8 cellular contexts compared by ENCODE assay signal in genomic region chr19:41795031-41795461, GRCh38. TPM values are rescaled to one million over a fixed set of nuclear protein-coding genes. Genes with fewer than 3 reads are reported as not detected.
DNase-seq lines count a peak whose midpoint lies in the region; ATAC-seq, FAIRE-seq and TF ChIP-seq lines count a peak whose summit lies in the region.

No MANE protein-coding gene starts in this region.

- TF ChIP-seq POLR2A in H54 (IDR thresholded peaks at IDR 0.05; ENCODE audit: low read depth, low read length) (no peak), H1 (IDR thresholded peaks at IDR 0.05; ENCODE audit: control extremely low read depth in 1 of 2, low read depth in 2 of 2, low read length in 2 of 2) (no peak)

- no peak overlapping the region for H3K14ac ChIP-seq in H1 (ENCODE audit: insufficient read length)

- no peak overlapping the region for H3K23ac ChIP-seq in H1 (ENCODE audit: insufficient read length)

- no peak overlapping the region for H2BK15ac ChIP-seq in H1 (ENCODE audit: low read length)

- no peak overlapping the region for H3K4me3 ChIP-seq in BE2C (ENCODE audit: low read depth, low read length)
- no peak overlapping the region for H3K4me3 ChIP-seq in H1 (ENCODE audit: extremely low read depth in 1 of 4, insufficient read depth in 2 of 4, low read depth in 3 of 4, low read length in 4 of 4)

- H2AK5ac ChIP-seq in H1 (ENCODE audit: low read depth, low read length): no peak overlapping the region

- H3K9ac ChIP-seq in H1 (replicated peaks in 1 of 4; ENCODE audit: extremely low read depth in 1 of 4, low read depth in 3 of 4, low read length in 3 of 4): no peak overlapping the region

- H3K27me3 Mint-ChIP-seq in activated CD4-positive, alpha-beta T cell treated with anti-CD3 and anti-CD28 coated beads, Interleukin-2, amount 10 ng/mL, durations not matched to agents 7 days and 5 days: peaks cover 41% of the 10 kb centered on the region
- peaks cover 10 to 33% (median 30%) of the 10 kb centered on the region in 3 donors for H3K27me3 Mint-ChIP-seq in naive B cell

- no peak overlapping the region for H3K4ac ChIP-seq in H1 (replicated peaks; ENCODE audit: insufficient read length, low read depth, low read length)

- H3K56ac ChIP-seq in H1 (replicated peaks; ENCODE audit: insufficient read length, low read depth, low read length): no peak overlapping the region

- no peak overlapping the region for H3K27ac ChIP-seq in H1 (ENCODE audit: low read depth, low read length)

- H3K9me3 ChIP-seq in BE2C: no peaks in the 10 kb centered on the region
- peaks cover 7 to 50% of the 10 kb centered on the region in 2 experiments; a peak in 3 of 4 replicates for H3K9me3 ChIP-seq in H1 (ENCODE audit: insufficient read depth in 2 of 2, low read depth in 1 of 2, low read length in 1 of 2)

- no peak overlapping the region for H2BK12ac ChIP-seq in H1 (ENCODE audit: low read depth, low read length)

- H3K4me1 ChIP-seq in BE2C: no peaks in the 10 kb centered on the region
- no peaks in the 10 kb centered on the region for H3K4me1 ChIP-seq in H1 (replicated peaks in 1 of 4; ENCODE audit: control insufficient read depth in 3 of 4, insufficient read depth in 4 of 4, low read length in 3 of 4)

- no peak overlapping the region for H3K27ac Mint-ChIP-seq in activated CD4-positive, alpha-beta T cell treated with anti-CD3 and anti-CD28 coated beads, Interleukin-2, amount 10 ng/mL, durations not matched to agents 7 days and 5 days
- peak overlapping the region in 1 of 6 donors; percentile 71 for H3K27ac Mint-ChIP-seq in naive B cell

- FAIRE-seq in H54 (lab: Jason Lieb, UNC) (peak; percentile 53), H1 (lab: Jason Lieb, UNC) (peak; percentile 69)

- no peaks in the 10 kb centered on the region for H3K23me2 ChIP-seq in H1 (ENCODE audit: low read depth, low read length)

- no peaks in the 10 kb centered on the region for H3K4me1 Mint-ChIP-seq in activated CD4-positive, alpha-beta T cell treated with anti-CD3 and anti-CD28 coated beads, Interleukin-2, amount 10 ng/mL, durations not matched to agents 7 days and 5 days
- H3K4me1 Mint-ChIP-seq in naive B cell: peaks cover 0 to 6% (median 6%) of the 10 kb centered on the region in 3 donors

- no peak overlapping the region for H2BK20ac ChIP-seq in H1 (ENCODE audit: low read length)

- H3K4me3 Mint-ChIP-seq in activated CD4-positive, alpha-beta T cell treated with anti-CD3 and anti-CD28 coated beads, Interleukin-2, amount 10 ng/mL, durations not matched to agents 7 days and 5 days: no peak overlapping the region
- no peak overlapping the region for H3K4me3 Mint-ChIP-seq in naive B cell

- H3K79me2 ChIP-seq in H1 (ENCODE audit: control insufficient read depth in 1 of 2, insufficient read depth in 2 of 2, low read length in 2 of 2): no peaks in the 10 kb centered on the region

- TF ChIP-seq EP300 in H1 (IDR thresholded peaks at IDR 0.05; ENCODE audit: borderline replicate concordance in 1 of 2, low read depth in 2 of 2, low read length in 2 of 2): no peak

- peak; percentile 22 to 30; a peak in 3 of 4 replicates for TF ChIP-seq RAD21 in H1 (IDR thresholded peaks at IDR 0.05 in 1 of 2, conservative IDR thresholded peaks at IDR 0.05 in 1 of 2; ENCODE audit: low read depth in 2 of 2, low read length in 2 of 2)

- TF ChIP-seq CTCF in BE2C (IDR thresholded peaks at IDR 0.05; ENCODE audit: low read depth, low read length) (peak; percentile 90), H1 (IDR thresholded peaks at IDR 0.05; ENCODE audit: control extremely low read depth in 1 of 3, insufficient read depth in 1 of 3, low read depth in 1 of 3, low read length in 3 of 3) (peak; percentile 43 to 67 (median 54))

- H2BK5ac ChIP-seq in H1 (ENCODE audit: low read depth, low read length): no peak overlapping the region

- no peak overlapping the region for H2AFZ ChIP-seq in H1 (ENCODE audit: low read length)

- no peaks in the 10 kb centered on the region for H3K9me3 Mint-ChIP-seq in activated CD4-positive, alpha-beta T cell treated with anti-CD3 and anti-CD28 coated beads, Interleukin-2, amount 10 ng/mL, durations not matched to agents 7 days and 5 days
- H3K9me3 Mint-ChIP-seq in naive B cell: no peaks in the 10 kb centered on the region

- H4K8ac ChIP-seq in H1 (ENCODE audit: extremely low read depth, insufficient read depth, low read length): no peak overlapping the region

- no peak overlapping the region for H4K5ac ChIP-seq in H1 (ENCODE audit: insufficient read length, low read depth, low read length)

- POLR2A ChIA-PET in activated CD4-positive, alpha-beta T cell treated with anti-CD3 and anti-CD28 coated beads, Interleukin-2, amount 10 ng/mL, durations not matched to agents 7 days and 5 days (lab: Charles Lee): no interaction called here
- POLR2A ChIA-PET in H1 (lab: Charles Lee; ENCODE audit: partially characterized antibody): interaction anchor here (0.6 to 1.0 kb wide), 2 partner anchors 356 to 724 kb away, joined by 3 read pairs; no protein-coding TSS in a partner anchor

- no peak overlapping the region for H2BK120ac ChIP-seq in H1 (replicated peaks; ENCODE audit: low read depth, low read length)

- H3K36me3 Mint-ChIP-seq in activated CD4-positive, alpha-beta T cell treated with anti-CD3 and anti-CD28 coated beads, Interleukin-2, amount 10 ng/mL, durations not matched to agents 7 days and 5 days (ENCODE audit: low read depth): no peaks in the 10 kb centered on the region
- no peaks in the 10 kb centered on the region for H3K36me3 Mint-ChIP-seq in naive B cell

- DNase-seq in BE2C (peak; percentile 67), H54 (ENCODE audit: insufficient read length, low spot score) (no peak), NCI-H345 (lab: John Stamatoyannopoulos, UW) (peak; percentile 56), H1 (ENCODE audit: low read depth in 1 of 2, low spot score in 2 of 2) (peak; percentile 3 to 66), naive B cell (peak; percentile 53), superior temporal gyrus (ENCODE audit: extremely low spot score) (peak; percentile 27)
- peak; percentile 77 for DNase-seq in activated CD4-positive, alpha-beta T cell treated with anti-CD3 and anti-CD28 coated beads, Interleukin-2, amount 10 ng/mL, durations not matched to agents 7 days and 5 days

- CTCF ChIA-PET in activated CD4-positive, alpha-beta T cell treated with anti-CD3 and anti-CD28 coated beads, Interleukin-2, amount 10 ng/mL, durations not matched to agents 7 days and 5 days (lab: Charles Lee): interaction anchor here (0.7 to 1.8 kb wide), 11 partner anchors 8 to 346 kb away, joined by 3 to 10 read pairs (median 3); no protein-coding TSS in a partner anchor
- CTCF ChIA-PET in H1 (lab: Charles Lee; ENCODE audit: partially characterized antibody): interaction anchor here (0.6 to 1.9 kb wide), 27 partner anchors 8 to 448 kb away, joined by 3 to 13 read pairs (median 3); no protein-coding TSS in a partner anchor

- H3K27me3 ChIP-seq in BE2C (peaks cover 34% of the 10 kb centered on the region), H1 (replicated peaks in 1 of 4; ENCODE audit: control insufficient read depth in 3 of 4, extremely low read depth in 1 of 4, insufficient read depth in 3 of 4, low read length in 3 of 4) (no peaks in the 10 kb centered on the region; a peak in 1 of 7 replicates)

- no peak overlapping the region for H4K91ac ChIP-seq in H1 (replicated peaks; ENCODE audit: insufficient read length, low read length)

- H3K79me1 ChIP-seq in H1 (ENCODE audit: low read depth, low read length): no peaks in the 10 kb centered on the region

- H3K4me2 ChIP-seq in H1 (ENCODE audit: insufficient read depth in 1 of 2, low read depth in 2 of 2, low read length in 2 of 2): no peak overlapping the region

- ATAC-seq in naive B cell (ENCODE audit: low read depth in 2 of 2): peak; percentile 91 to 96
- no peak for ATAC-seq in HG03354 (IDR thresholded peaks at IDR 0.05; ENCODE audit: poor library complexity, severe bottlenecking, unreplicated experiment)

- H4K20me1 ChIP-seq in H1 (replicated peaks in 1 of 2; ENCODE audit: control insufficient read depth in 1 of 2, insufficient read depth in 2 of 2, low read length in 2 of 2): no peaks in the 10 kb centered on the region

- 50% methylated on average over 5 of the region's 5 CpGs; no CpG with 5 or more reads in 1 of the 2 experiments for WGBS in H1 (ENCODE audit: extremely low coverage in 1 of 2, insufficient coverage in 1 of 2, insufficient read length in 1 of 2, insufficient replicate concordance in 2 of 2, low coverage in 1 of 2, low lambda C conversion rate in 2 of 2, missing lambda C conversion rate in 1 of 2), 2 experiments

- no peak overlapping the region for H3K18ac ChIP-seq in H1 (ENCODE audit: extremely low read depth, low read length)

- H3K36me3 ChIP-seq in BE2C (no peaks in the 10 kb centered on the region), H1 (ENCODE audit: control insufficient read depth in 2 of 4, insufficient read depth in 4 of 4, low read length in 3 of 4) (no peaks in the 10 kb centered on the region)

RNA-seq across cellular contexts. Expression of gene CEACAM3, which starts 1.3 kb away (rescaled TPM):
- not detected for polyA plus RNA-seq in BE2C (2012; ENCODE audit: insufficient read depth, insufficient read length, low read depth)
- not detected for total RNA-seq in activated CD4-positive, alpha-beta T cell treated with anti-CD3 and anti-CD28 coated beads, Interleukin-2, amount 10 ng/mL, durations not matched to agents 7 days and 5 days
- not detected in 2 replicates for total RNA-seq in H1 (2021; fragmentation: NEBNext Ultra II Directional; extraction: Animal tissue kit (Norgen Biotek cat#: 25700))
- polyA plus RNA-seq in H1 (2011; rRNA removed) (not detected in 2 replicates), naive B cell (ENCODE audit: low read depth in 6 of 6) (not detected)
- not detected for polyA plus RNA-seq in H1 (2011; cell fraction: cytosol; rRNA removed)
- polyA plus RNA-seq in H1 (2011; cell fraction: nucleus; rRNA removed): not detected
- not detected in 4 replicates for polyA plus RNA-seq in H1 (2012, experiment 1 of 2)
- polyA plus RNA-seq in H1 (2012, experiment 2 of 2): not detected
- not detected for polyA plus RNA-seq in H1 (2013, experiment 1 of 2)
- not detected for polyA plus RNA-seq in H1 (2013, experiment 2 of 2)
- not detected in 2 replicates for polyA minus RNA-seq in H1 (2011; rRNA and poly(A)+ RNA removed)
- not detected for polyA minus RNA-seq in H1 (2011; cell fraction: cytosol; rRNA and poly(A)+ RNA removed)
- polyA minus RNA-seq in H1 (2011; cell fraction: nucleus; rRNA and poly(A)+ RNA removed): not detected

RNA-seq across cellular contexts. Expression of gene CEACAM6, which starts 39.7 kb away (rescaled TPM):
- not detected for polyA plus RNA-seq in BE2C (2012; ENCODE audit: insufficient read depth, insufficient read length, low read depth)
- total RNA-seq in activated CD4-positive, alpha-beta T cell treated with anti-CD3 and anti-CD28 coated beads, Interleukin-2, amount 10 ng/mL, durations not matched to agents 7 days and 5 days: not detected
- not detected in 2 replicates for total RNA-seq in H1 (2021; fragmentation: NEBNext Ultra II Directional; extraction: Animal tissue kit (Norgen Biotek cat#: 25700))
- polyA plus RNA-seq in H1 (2011; rRNA removed) (not detected in 2 replicates), naive B cell (ENCODE audit: low read depth in 6 of 6) (not detected)
- polyA plus RNA-seq in H1 (2011; cell fraction: cytosol; rRNA removed): not detected
- polyA plus RNA-seq in H1 (2011; cell fraction: nucleus; rRNA removed): not detected
- not detected in 4 replicates for polyA plus RNA-seq in H1 (2012, experiment 1 of 2)
- not detected for polyA plus RNA-seq in H1 (2012, experiment 2 of 2)
- not detected for polyA plus RNA-seq in H1 (2013, experiment 1 of 2)
- polyA plus RNA-seq in H1 (2013, experiment 2 of 2): not detected
- polyA minus RNA-seq in H1 (2011; rRNA and poly(A)+ RNA removed): not detected in 2 replicates
- polyA minus RNA-seq in H1 (2011; cell fraction: cytosol; rRNA and poly(A)+ RNA removed): not detected
- polyA minus RNA-seq in H1 (2011; cell fraction: nucleus; rRNA and poly(A)+ RNA removed): not detected

RNA-seq across cellular contexts. Expression of gene LYPD4, which starts 49.4 kb away (rescaled TPM):
- polyA plus RNA-seq in BE2C (2012; ENCODE audit: insufficient read depth, insufficient read length, low read depth): not detected
- not detected for total RNA-seq in activated CD4-positive, alpha-beta T cell treated with anti-CD3 and anti-CD28 coated beads, Interleukin-2, amount 10 ng/mL, durations not matched to agents 7 days and 5 days
- total RNA-seq in H1 (2021; fragmentation: NEBNext Ultra II Directional; extraction: Animal tissue kit (Norgen Biotek cat#: 25700)): not detected in 2 replicates
- polyA plus RNA-seq in H1 (2011; rRNA removed) (0.06 TPM in 1 of 2 replicates, not detected in the other), naive B cell (ENCODE audit: low read depth in 6 of 6) (not detected)
- not detected for polyA plus RNA-seq in H1 (2011; cell fraction: cytosol; rRNA removed)
- not detected for polyA plus RNA-seq in H1 (2011; cell fraction: nucleus; rRNA removed)
- not detected in 4 replicates for polyA plus RNA-seq in H1 (2012, experiment 1 of 2)
- not detected for polyA plus RNA-seq in H1 (2012, experiment 2 of 2)
- not detected for polyA plus RNA-seq in H1 (2013, experiment 1 of 2)
- not detected for polyA plus RNA-seq in H1 (2013, experiment 2 of 2)
- not detected in 2 replicates for polyA minus RNA-seq in H1 (2011; rRNA and poly(A)+ RNA removed)
- not detected for polyA minus RNA-seq in H1 (2011; cell fraction: cytosol; rRNA and poly(A)+ RNA removed)
- not detected for polyA minus RNA-seq in H1 (2011; cell fraction: nucleus; rRNA and poly(A)+ RNA removed)

RNA-seq across cellular contexts. Expression of gene DMRTC2, which starts 49.8 kb away (rescaled TPM):
- polyA plus RNA-seq in BE2C (2012; ENCODE audit: insufficient read depth, insufficient read length, low read depth): not detected
- not detected for total RNA-seq in activated CD4-positive, alpha-beta T cell treated with anti-CD3 and anti-CD28 coated beads, Interleukin-2, amount 10 ng/mL, durations not matched to agents 7 days and 5 days
- total RNA-seq in H1 (2021; fragmentation: NEBNext Ultra II Directional; extraction: Animal tissue kit (Norgen Biotek cat#: 25700)): not detected in 2 replicates
- not detected in 2 replicates for polyA plus RNA-seq in H1 (2011; rRNA removed)
- not detected for polyA plus RNA-seq in H1 (2011; cell fraction: cytosol; rRNA removed)
- polyA plus RNA-seq in H1 (2011; cell fraction: nucleus; rRNA removed): not detected
- not detected in 4 replicates for polyA plus RNA-seq in H1 (2012, experiment 1 of 2)
- not detected for polyA plus RNA-seq in H1 (2012, experiment 2 of 2)
- polyA plus RNA-seq in H1 (2013, experiment 1 of 2): 0.04 TPM
- polyA plus RNA-seq in H1 (2013, experiment 2 of 2): not detected
- not detected in 2 replicates for polyA minus RNA-seq in H1 (2011; rRNA and poly(A)+ RNA removed)
- polyA minus RNA-seq in H1 (2011; cell fraction: cytosol; rRNA and poly(A)+ RNA removed): not detected
- polyA minus RNA-seq in H1 (2011; cell fraction: nucleus; rRNA and poly(A)+ RNA removed): not detected
- not detected for polyA plus RNA-seq in naive B cell (ENCODE audit: low read depth in 6 of 6)
